Comparison of ENCODE assay signal across 11 cellular contexts in the genomic region with DNA sequence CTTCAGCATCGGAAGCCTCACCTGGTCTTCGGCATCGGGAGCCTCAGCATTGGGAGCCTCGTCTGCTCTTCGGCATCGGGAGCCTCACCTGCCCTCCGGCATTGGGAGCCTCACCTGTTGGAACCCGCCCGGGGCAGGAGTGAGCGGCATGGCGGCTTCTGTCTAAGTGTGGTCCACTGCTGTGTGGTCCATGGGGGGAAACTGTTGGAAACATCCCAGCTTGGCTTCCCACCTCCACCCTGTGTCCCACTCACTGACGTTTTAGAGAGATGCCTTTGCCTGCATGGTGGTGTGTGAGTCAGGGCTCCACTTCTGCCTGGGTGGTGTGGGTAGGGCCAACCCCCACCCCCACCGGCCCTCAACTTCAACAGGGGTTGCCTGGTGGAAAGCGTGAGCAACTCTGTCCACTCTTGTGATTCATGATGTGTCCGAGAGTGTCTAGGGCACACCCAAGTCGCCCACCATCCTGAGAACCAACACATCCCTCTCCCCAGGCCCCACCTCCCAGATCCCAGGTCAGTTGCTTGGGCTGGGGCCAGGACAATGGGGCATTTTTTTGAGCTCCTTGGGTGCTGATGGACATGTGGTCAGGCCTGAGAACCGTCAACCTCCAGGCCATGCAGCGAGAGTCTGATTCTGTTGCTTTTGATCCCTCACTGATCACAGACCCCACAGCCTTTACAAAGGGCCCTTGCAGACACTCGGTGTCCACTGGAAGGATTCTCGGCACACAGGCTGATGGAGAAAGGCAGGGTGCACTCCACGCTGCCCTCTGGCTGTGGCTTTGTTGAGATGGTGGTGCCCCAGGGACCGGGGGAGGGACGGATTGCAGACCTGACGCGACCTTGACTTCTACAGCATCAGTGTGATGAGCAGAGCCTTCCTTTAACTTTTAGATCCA.
DNase-seq lines count a peak whose midpoint lies in the region; ATAC-seq, FAIRE-seq and TF ChIP-seq lines count a peak whose summit lies in the region.
"Had no signal": no experiment of that assay in that cellular context is flagged by ENCODE, and none has a peak within 500 bp of the region (broad histone marks: within the 10 kb centered on the region; RNA-seq: fewer than 3 reads in every experiment).

No MANE protein-coding gene starts in this region.

- no peaks in the 10 kb centered on the region for H3K27me3 Mint-ChIP-seq in Caco-2 (ENCODE audit: insufficient read depth, unreplicated experiment)
- H3K27me3 Mint-ChIP-seq in nephron progenitor cell (ENCODE audit: low read depth, poor library complexity), result no peaks in the 10 kb centered on the region
- peaks cover 3 to 7% (median 4%) of the 10 kb centered on the region in 3 donors for H3K27me3 Mint-ChIP-seq in immature natural killer cell (ENCODE audit: low read depth in 3 of 3)

- peak; percentile 45 for TF ChIP-seq RAD21 in IMR-90 (IDR thresholded peaks at IDR 0.05; ENCODE audit: low read length)

- no peaks in the 10 kb centered on the region for H3K9me1 ChIP-seq in IMR-90 (ENCODE audit: insufficient read depth, low read length)
- no peaks in the 10 kb centered on the region for H3K9me1 ChIP-seq in endothelial cell of umbilical vein (replicated peaks; ENCODE audit: control insufficient read depth, extremely low read depth, insufficient read depth, low read length)

- H3K27ac ChIP-seq in IMR-90 (ENCODE audit: insufficient read depth, low read length) (no peak overlapping the region), endothelial cell of umbilical vein (ENCODE audit: insufficient read depth, low read depth, low read length) (no peak overlapping the region)

- H3K14ac ChIP-seq in IMR-90 (replicated peaks; ENCODE audit: low read depth, low read length), result no peak overlapping the region

- H2BK5ac ChIP-seq in IMR-90 (ENCODE audit: low read depth, low read length, poor library complexity, severe bottlenecking), result no peak overlapping the region

- H2AFZ ChIP-seq in IMR-90 (replicated peaks; ENCODE audit: low read length, poor library complexity) (no peak overlapping the region), endothelial cell of umbilical vein (ENCODE audit: low read depth, low read length) (no peak overlapping the region)

- H3K27ac Mint-ChIP-seq in Caco-2 (ENCODE audit: unreplicated experiment) (no peak overlapping the region), nephron progenitor cell (no peak overlapping the region), immature natural killer cell (no peak overlapping the region)

- H2AK5ac ChIP-seq in IMR-90 (ENCODE audit: low read depth, low read length), result no peak overlapping the region

- H4K91ac ChIP-seq in IMR-90 (ENCODE audit: insufficient read depth, low read depth, low read length), result no peak overlapping the region

- no peak overlapping the region for H3K9ac ChIP-seq in IMR-90 (ENCODE audit: low read depth, low read length)
- H3K9ac ChIP-seq in endothelial cell of umbilical vein (replicated peaks; ENCODE audit: extremely low read depth, insufficient read depth, low read length), result no peak overlapping the region

- no peak overlapping the region for H2BK20ac ChIP-seq in IMR-90 (ENCODE audit: low read depth, low read length)

- no peak overlapping the region for H3K4me2 ChIP-seq in IMR-90 (ENCODE audit: low read depth, low read length)
- no peak overlapping the region for H3K4me2 ChIP-seq in endothelial cell of umbilical vein (ENCODE audit: insufficient read depth, low read length)

- intact Hi-C loops in Caco-2 (cut with micrococcal nuclease; ENCODE audit: unreplicated experiment) (no loop called here), IMR-90 (cut with micrococcal nuclease) (no loop called here), endothelial cell of umbilical vein (cut with micrococcal nuclease) (loop anchor here (1.0 kb wide), 1 partner anchor 324 kb away; no protein-coding TSS in a partner anchor)

- peak; percentile 39 to 51 for DNase-seq in Caco-2
- DNase-seq in IMR-90, result peak; percentile 8
- peak; percentile 11 for DNase-seq in endothelial cell of umbilical vein (ENCODE audit: low read depth, low spot score)
- no peak for DNase-seq in nephron progenitor cell
- no peak for DNase-seq in NCI-H510A treated with DMSO at 0.1 percent for 48 hours (lab: John Stamatoyannopoulos, UW)
- DNase-seq in immature natural killer cell, result no peak
- no peak for DNase-seq in NCI-H2227 (lab: John Stamatoyannopoulos, UW; ENCODE audit: unreplicated experiment)
- DNase-seq: activated CD4-positive, alpha-beta T cell treated with anti-CD3 and anti-CD28 coated beads for 48 hours; NCI-H2107 had no signal

- TF ChIP-seq POLR2A in IMR-90 (IDR thresholded peaks at IDR 0.05; ENCODE audit: low read depth, low read length), result no peak
- no peak for TF ChIP-seq POLR2A in endothelial cell of umbilical vein (IDR thresholded peaks at IDR 0.05; ENCODE audit: low read depth, low read length)

- TF ChIP-seq CTCF in Caco-2 (IDR thresholded peaks at IDR 0.05; ENCODE audit: insufficient read depth in 1 of 2, low read depth in 1 of 2, low read length in 1 of 2, severe bottlenecking in 1 of 2, unreplicated experiment in 1 of 2) (peak in 1 of 2 experiments; percentile 35), IMR-90 (conservative IDR thresholded peaks at IDR 0.05; ENCODE audit: low read depth, low read length) (peak; percentile 44), endothelial cell of umbilical vein (IDR thresholded peaks at IDR 0.05; ENCODE audit: extremely low read depth in 1 of 2, insufficient read depth in 1 of 2, low read depth in 1 of 2, low read length in 2 of 2) (peak; percentile 24 to 37), nephron progenitor cell (IDR thresholded peaks at IDR 0.05) (peak; percentile 9)

- BruUV-seq in Caco-2 (replicated peaks; lab: Mats Ljungman, UMichigan) (no TSS peak), IMR-90 (replicated peaks; lab: Mats Ljungman, UMichigan) (no TSS peak), endothelial cell of umbilical vein (replicated peaks; lab: Mats Ljungman, UMichigan) (no TSS peak)

- H3K9me3 ChIP-seq in Caco-2, result no peaks in the 10 kb centered on the region
- H3K9me3 ChIP-seq in IMR-90 (ENCODE audit: control insufficient read depth, insufficient read depth, low read length), result no peaks in the 10 kb centered on the region
- no peaks in the 10 kb centered on the region for H3K9me3 ChIP-seq in endothelial cell of umbilical vein (replicated peaks; ENCODE audit: control insufficient read depth, insufficient read depth, low read length)

- peak overlapping the region; percentile 48 for H2AK9ac ChIP-seq in IMR-90 (replicated peaks; ENCODE audit: low read depth, low read length, poor library complexity)

- H3K9me3 Mint-ChIP-seq in Caco-2 (ENCODE audit: unreplicated experiment), result no peaks in the 10 kb centered on the region
- H3K9me3 Mint-ChIP-seq in nephron progenitor cell, result peaks cover 6% of the 10 kb centered on the region
- H3K9me3 Mint-ChIP-seq in immature natural killer cell, result no peaks in the 10 kb centered on the region

- H3K4me1 Mint-ChIP-seq in Caco-2 (ENCODE audit: low read depth, unreplicated experiment) (no peaks in the 10 kb centered on the region), nephron progenitor cell (peaks cover 31% of the 10 kb centered on the region), immature natural killer cell (peaks cover 0 to 3% of the 10 kb centered on the region in 2 donors)

- H3K27me3 ChIP-seq in Caco-2 (replicated peaks; ENCODE audit: control insufficient read depth, insufficient read depth, low read length), result no peaks in the 10 kb centered on the region
- no peaks in the 10 kb centered on the region for H3K27me3 ChIP-seq in IMR-90 (ENCODE audit: control insufficient read depth, insufficient read depth, low read length)
- no peaks in the 10 kb centered on the region for H3K27me3 ChIP-seq in endothelial cell of umbilical vein (ENCODE audit: control insufficient read depth in 2 of 2, insufficient read depth in 2 of 2, low read length in 2 of 2)

- H3K4me1 ChIP-seq in Caco-2 (no peaks in the 10 kb centered on the region), IMR-90 (ENCODE audit: control insufficient read depth, insufficient read depth, low read length) (no peaks in the 10 kb centered on the region), endothelial cell of umbilical vein (ENCODE audit: control insufficient read depth, extremely low read depth, insufficient read depth, low read length) (peaks cover 11% of the 10 kb centered on the region)

- dilution Hi-C loops in IMR-90 (cut with HindIII; ENCODE audit: low sequenced_read_pairs, unreplicated experiment) (no loop called here), endothelial cell of umbilical vein (cut with MboI; ENCODE audit: extremely low pct_ligation_motif_present, low sequenced_read_pairs) (no loop called here)

- no peak overlapping the region for H4K8ac ChIP-seq in IMR-90 (ENCODE audit: low read depth in 2 of 2, low read length in 2 of 2)

- no peak overlapping the region for H2BK15ac ChIP-seq in IMR-90 (ENCODE audit: low read depth, low read length)

- H3K36me3 Mint-ChIP-seq in Caco-2 (ENCODE audit: insufficient read depth, unreplicated experiment) (peaks cover 14% of the 10 kb centered on the region), nephron progenitor cell (ENCODE audit: low read depth) (peaks cover 23% of the 10 kb centered on the region), immature natural killer cell (peaks cover 0 to 14% (median 4%) of the 10 kb centered on the region in 3 donors)

- FAIRE-seq in endothelial cell of umbilical vein (lab: Jason Lieb, UNC), result peak; percentile 28
- FAIRE-seq: GM18507 had no signal

- no peak overlapping the region for H4K5ac ChIP-seq in IMR-90 (ENCODE audit: low read depth, low read length)

- in situ Hi-C loops in IMR-90 (cut with MboI; ENCODE audit: low sequenced_read_pairs), result no loop called here

- CTCF ChIA-PET in Caco-2 (lab: Charles Lee) (no interaction called here), IMR-90 (lab: Yijun Ruan, JAX) (no interaction called here), endothelial cell of umbilical vein (lab: Charles Lee) (interaction anchor here (1.0 kb wide), 2 partner anchors 323 to 371 kb away, joined by 3 to 7 read pairs; no protein-coding TSS in a partner anchor)

- ATAC-seq in IMR-90 (ENCODE audit: low read depth), result peak; percentile 63
- no peak for ATAC-seq in GM21526 (IDR thresholded peaks at IDR 0.05; ENCODE audit: low FRiP score, unreplicated experiment)

- no peak overlapping the region for H2BK120ac ChIP-seq in IMR-90 (ENCODE audit: low read depth, low read length)

- H3K79me1 ChIP-seq in IMR-90 (ENCODE audit: low read depth in 1 of 2, low read length in 2 of 2), result no peaks in the 10 kb centered on the region; a peak in 1 of 4 replicates

- H3K4ac ChIP-seq in IMR-90 (ENCODE audit: low read depth, low read length), result no peak overlapping the region

- H3K4me3 ChIP-seq in Caco-2 (ENCODE audit: low read depth, low read length) (no peak overlapping the region), IMR-90 (ENCODE audit: insufficient read depth, low read depth, low read length) (no peak overlapping the region), endothelial cell of umbilical vein (replicated peaks in 1 of 3; ENCODE audit: insufficient read depth in 1 of 3, low read depth in 1 of 3, low read length in 3 of 3) (no peak overlapping the region)

- H3K36me3 ChIP-seq in Caco-2 (ENCODE audit: control insufficient read depth, insufficient read depth, low read length) (no peaks in the 10 kb centered on the region; the same call in 1 of the 2 replicates), IMR-90 (ENCODE audit: control insufficient read depth, insufficient read depth, low read length) (no peaks in the 10 kb centered on the region), endothelial cell of umbilical vein (ENCODE audit: control insufficient read depth in 2 of 2, extremely low read depth in 1 of 2, insufficient read depth in 2 of 2, low read length in 2 of 2) (no peaks in the 10 kb centered on the region)

- H3K79me2 ChIP-seq in endothelial cell of umbilical vein (ENCODE audit: control insufficient read depth, insufficient read depth, low read length), result no peaks in the 10 kb centered on the region

- POLR2A ChIA-PET in Caco-2 (lab: Charles Lee), result no interaction called here
- POLR2A ChIA-PET in IMR-90 (lab: Charles Lee; ENCODE audit: unreplicated experiment), result no interaction called here
- POLR2A ChIA-PET in endothelial cell of umbilical vein (lab: Charles Lee), result no interaction called here

- H3K56ac ChIP-seq in IMR-90 (ENCODE audit: extremely low read depth, insufficient read depth, low read length), result no peak overlapping the region

- no peak overlapping the region for H3K23ac ChIP-seq in IMR-90 (ENCODE audit: low read depth, low read length)

- no peak overlapping the region for H3K18ac ChIP-seq in IMR-90 (ENCODE audit: low read depth, low read length)

- H4K20me1 ChIP-seq in IMR-90 (ENCODE audit: insufficient read depth, low read length) (no peaks in the 10 kb centered on the region; the same call in 1 of the 2 replicates), endothelial cell of umbilical vein (replicated peaks; ENCODE audit: control insufficient read depth, extremely low read depth, insufficient read depth, low read length) (no peaks in the 10 kb centered on the region)

- H3K4me3 Mint-ChIP-seq in Caco-2 (ENCODE audit: unreplicated experiment), result no peak overlapping the region
- H3K4me3 Mint-ChIP-seq in nephron progenitor cell, result no peak overlapping the region
- no peak overlapping the region for H3K4me3 Mint-ChIP-seq in immature natural killer cell

- no CpG with 5 or more reads among the region's 25 CpGs for WGBS in IMR-90 (ENCODE audit: extremely low coverage in 2 of 2, insufficient read length in 1 of 2), 2 experiments

Comparison
In these comparisons a context has a peak if more than half of its experiments do, and no peak if none do; other contexts are left out.
1. DNase-seq: peak in Caco-2 (2 of 2), IMR-90 (single experiment) and endothelial cell of umbilical vein (single experiment); none in nephron progenitor cell (single experiment), NCI-H510A treated with DMSO at 0.1 percent for 48 hours (single experiment), immature natural killer cell (0 of 3) and NCI-H2227 (single experiment).